Comparison of ENCODE assay signal across 1 cellular context in genomic region chr7:112789824-112790650, GRCh38.
TF ChIP-seq lines count a peak whose summit lies in the region.

Gene TMEM168 (minus strand): TSS chr7:112790393. CDS start chr7:112784825, 5,568 bp downstream.

TF ChIP-seq in GM12878, 131 proteins besides CTCF, POLR2A, EP300 and RAD21 (continued from another document):
- TF ChIP-seq CUX1 (IDR thresholded peaks at IDR 0.05; ENCODE audit: insufficient replicate concordance, low read depth, low read length): no peak
- TF ChIP-seq ZBTB4 (CRISPR knock-in tag; IDR thresholded peaks at IDR 0.05): no peak
- no peak for TF ChIP-seq YBX1 (IDR thresholded peaks at IDR 0.05)
- no peak for TF ChIP-seq ZNF384 (IDR thresholded peaks at IDR 0.05; ENCODE audit: borderline replicate concordance, low read depth, low read length)
- 0 out of 2 replicates have a peak, but pooled peaks have one; percentile 4 for TF ChIP-seq JUND (IDR thresholded peaks at IDR 0.05; ENCODE audit: low read depth, low read length)
- no peak for TF ChIP-seq ETV6 (conservative IDR thresholded peaks at IDR 0.05 in 1 of 2, IDR thresholded peaks at IDR 0.05 in 1 of 2; ENCODE audit: borderline replicate concordance in 1 of 2, low read depth in 1 of 2)
- TF ChIP-seq POU2F2 (IDR thresholded peaks at IDR 0.05; ENCODE audit: borderline replicate concordance, low read depth, low read length): no peak
- 0 out of 2 replicates have a peak, but pooled peaks have one; percentile 11 for TF ChIP-seq TCF3 (IDR thresholded peaks at IDR 0.05; ENCODE audit: borderline replicate concordance, insufficient read depth, low read depth, low read length)
- peak; percentile 88 for TF ChIP-seq MYC (IDR thresholded peaks at IDR 0.05; ENCODE audit: insufficient read depth, insufficient read length, insufficient replicate concordance, low read length, severe bottlenecking)
- peak; percentile 72 for TF ChIP-seq LARP7 (IDR thresholded peaks at IDR 0.05)
- TF ChIP-seq ELK1 (IDR thresholded peaks at IDR 0.05; ENCODE audit: low read depth, low read length): no peak
- 0 out of 2 replicates have a peak, but pooled peaks have one; percentile 67 for TF ChIP-seq ASH2L (IDR thresholded peaks at IDR 0.05; ENCODE audit: borderline replicate concordance, low read depth)
- peak; percentile 82; the same call in 1 of the 2 replicates for TF ChIP-seq BACH1 (IDR thresholded peaks at IDR 0.05; ENCODE audit: borderline replicate concordance)
- TF ChIP-seq CHD4 (IDR thresholded peaks at IDR 0.05): no peak
- 0 out of 2 replicates have a peak, but pooled peaks have one; percentile 29 for TF ChIP-seq RBBP5 (conservative IDR thresholded peaks at IDR 0.05)
- peak; percentile 34 for TF ChIP-seq KLF5 (IDR thresholded peaks at IDR 0.05; ENCODE audit: partially characterized antibody)
- peak; percentile 78; the same call in 1 of the 2 replicates for TF ChIP-seq RCOR1 (conservative IDR thresholded peaks at IDR 0.05; ENCODE audit: low read depth, low read length)
- TF ChIP-seq TAF1 (IDR thresholded peaks at IDR 0.05; ENCODE audit: borderline replicate concordance, low read depth, low read length): peak; percentile 69
- TF ChIP-seq SMARCA5 (IDR thresholded peaks at IDR 0.05): peak; percentile 94
- TF ChIP-seq RUNX3 (IDR thresholded peaks at IDR 0.05; ENCODE audit: low read length): peak; percentile 54
- 0 out of 2 replicates have a peak, but pooled peaks have one; percentile 17 for TF ChIP-seq CREM (IDR thresholded peaks at IDR 0.05; ENCODE audit: low read depth)
- TF ChIP-seq EZH2 (IDR thresholded peaks at IDR 0.05; ENCODE audit: borderline replicate concordance, control insufficient read depth, low read depth, low read length): no peak
- TF ChIP-seq BHLHE40 (IDR thresholded peaks at IDR 0.05; ENCODE audit: borderline replicate concordance in 1 of 2, low read depth in 2 of 2, low read length in 1 of 2): peak; percentile 62 to 85; a peak in 3 of 4 replicates
- TF ChIP-seq REST (IDR thresholded peaks at IDR 0.05; ENCODE audit: low read depth, low read length): no peak
- 0 out of 2 replicates have a peak, but pooled peaks have one; percentile 44 for TF ChIP-seq RFX5 (IDR thresholded peaks at IDR 0.05; ENCODE audit: low read depth, low read length)
- no peak; a peak in 1 of 4 replicates for TF ChIP-seq CEBPB (IDR thresholded peaks at IDR 0.05; ENCODE audit: borderline replicate concordance in 1 of 2, low read depth in 2 of 2, low read length in 2 of 2)
- TF ChIP-seq SUZ12 (IDR thresholded peaks at IDR 0.05; ENCODE audit: unreplicated experiment): no peak
- peak; percentile 54; the same call in 1 of the 2 replicates for TF ChIP-seq SMAD5 (IDR thresholded peaks at IDR 0.05; ENCODE audit: low read depth)
